1 cellular context compared by ENCODE assay signal in the genomic region with DNA sequence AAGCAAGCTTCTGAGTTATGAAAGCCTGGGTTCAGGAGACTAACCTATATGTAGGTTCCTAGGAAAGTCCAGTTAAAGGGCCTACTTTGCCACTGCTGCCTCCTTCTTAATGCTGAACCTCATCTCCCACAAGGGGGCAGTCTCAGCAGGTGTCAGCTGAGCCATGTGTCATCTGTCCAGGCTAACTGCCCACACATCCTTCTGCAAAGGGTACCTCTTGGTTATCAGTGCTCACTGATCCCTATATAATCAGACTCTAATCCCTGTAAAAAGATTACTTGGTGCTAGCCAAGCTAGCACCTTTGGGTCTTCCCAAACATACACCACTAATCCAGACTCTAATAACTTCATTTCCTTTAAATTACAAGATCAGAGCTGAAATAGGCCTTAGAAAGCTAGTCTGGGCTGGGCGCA.
TF ChIP-seq lines count a peak whose summit lies in the region.

No MANE protein-coding gene starts in this region.

TF ChIP-seq in endothelial cell of umbilical vein, 7 proteins besides CTCF, POLR2A, EP300 and RAD21:
- TF ChIP-seq GATA2 (IDR thresholded peaks at IDR 0.05; ENCODE audit: insufficient read depth, insufficient read length, low read depth, low read length) (no peak), JUN (IDR thresholded peaks at IDR 0.05; ENCODE audit: borderline replicate concordance, insufficient read depth, insufficient read length, low read depth) (peak; percentile 7), POLR2AphosphoS5 (IDR thresholded peaks at IDR 0.05; ENCODE audit: insufficient read depth, low read depth, low read length) (no peak), MYC (IDR thresholded peaks at IDR 0.05; ENCODE audit: low read depth, low read length) (peak; percentile 44)
- TF ChIP-seq, protein P1, sequence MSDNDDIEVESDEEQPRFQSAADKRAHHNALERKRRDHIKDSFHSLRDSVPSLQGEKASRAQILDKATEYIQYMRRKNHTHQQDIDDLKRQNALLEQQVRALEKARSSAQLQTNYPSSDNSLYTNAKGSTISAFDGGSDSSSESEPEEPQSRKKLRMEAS (IDR thresholded peaks at IDR 0.05; ENCODE audit: insufficient read depth, insufficient read length), result peak; percentile 29
